In the genomic region with DNA sequence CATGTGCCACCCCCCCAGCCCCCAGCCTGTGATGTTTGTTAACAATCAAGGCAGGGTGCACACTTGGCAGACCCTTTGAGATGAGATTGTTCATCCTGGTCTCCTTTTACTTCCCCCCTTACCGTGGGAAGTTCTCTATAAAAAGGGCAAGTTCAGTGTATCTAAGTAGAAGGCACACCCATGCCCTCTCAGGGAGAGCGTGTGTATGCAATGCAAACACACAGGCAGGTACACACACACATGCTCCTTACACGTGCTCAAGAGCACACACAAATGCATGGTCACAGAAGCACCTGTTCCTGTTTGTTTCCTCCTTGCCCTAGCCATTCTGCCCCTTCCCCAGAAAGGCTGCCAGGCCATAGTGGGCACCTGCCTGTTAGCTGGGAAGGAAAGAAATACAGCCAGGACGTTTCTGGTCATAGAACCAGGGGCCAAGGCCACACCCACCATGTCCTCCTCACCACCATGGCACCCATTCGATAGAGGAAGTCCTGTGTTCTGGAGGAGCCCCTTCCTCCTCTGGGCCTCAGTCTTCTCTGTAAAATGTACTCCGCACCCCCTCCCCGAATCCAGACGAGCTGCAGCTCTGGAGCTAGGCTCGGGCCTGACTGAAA, we compare ENCODE assay signal across 1 cellular context.
TF ChIP-seq lines count a peak whose summit lies in the region.

No MANE protein-coding gene starts in this region.

TF ChIP-seq in HepG2, 621 proteins besides CTCF, POLR2A, EP300 and RAD21 (continued from another document and continues in another):
- TF ChIP-seq, protein P1, sequence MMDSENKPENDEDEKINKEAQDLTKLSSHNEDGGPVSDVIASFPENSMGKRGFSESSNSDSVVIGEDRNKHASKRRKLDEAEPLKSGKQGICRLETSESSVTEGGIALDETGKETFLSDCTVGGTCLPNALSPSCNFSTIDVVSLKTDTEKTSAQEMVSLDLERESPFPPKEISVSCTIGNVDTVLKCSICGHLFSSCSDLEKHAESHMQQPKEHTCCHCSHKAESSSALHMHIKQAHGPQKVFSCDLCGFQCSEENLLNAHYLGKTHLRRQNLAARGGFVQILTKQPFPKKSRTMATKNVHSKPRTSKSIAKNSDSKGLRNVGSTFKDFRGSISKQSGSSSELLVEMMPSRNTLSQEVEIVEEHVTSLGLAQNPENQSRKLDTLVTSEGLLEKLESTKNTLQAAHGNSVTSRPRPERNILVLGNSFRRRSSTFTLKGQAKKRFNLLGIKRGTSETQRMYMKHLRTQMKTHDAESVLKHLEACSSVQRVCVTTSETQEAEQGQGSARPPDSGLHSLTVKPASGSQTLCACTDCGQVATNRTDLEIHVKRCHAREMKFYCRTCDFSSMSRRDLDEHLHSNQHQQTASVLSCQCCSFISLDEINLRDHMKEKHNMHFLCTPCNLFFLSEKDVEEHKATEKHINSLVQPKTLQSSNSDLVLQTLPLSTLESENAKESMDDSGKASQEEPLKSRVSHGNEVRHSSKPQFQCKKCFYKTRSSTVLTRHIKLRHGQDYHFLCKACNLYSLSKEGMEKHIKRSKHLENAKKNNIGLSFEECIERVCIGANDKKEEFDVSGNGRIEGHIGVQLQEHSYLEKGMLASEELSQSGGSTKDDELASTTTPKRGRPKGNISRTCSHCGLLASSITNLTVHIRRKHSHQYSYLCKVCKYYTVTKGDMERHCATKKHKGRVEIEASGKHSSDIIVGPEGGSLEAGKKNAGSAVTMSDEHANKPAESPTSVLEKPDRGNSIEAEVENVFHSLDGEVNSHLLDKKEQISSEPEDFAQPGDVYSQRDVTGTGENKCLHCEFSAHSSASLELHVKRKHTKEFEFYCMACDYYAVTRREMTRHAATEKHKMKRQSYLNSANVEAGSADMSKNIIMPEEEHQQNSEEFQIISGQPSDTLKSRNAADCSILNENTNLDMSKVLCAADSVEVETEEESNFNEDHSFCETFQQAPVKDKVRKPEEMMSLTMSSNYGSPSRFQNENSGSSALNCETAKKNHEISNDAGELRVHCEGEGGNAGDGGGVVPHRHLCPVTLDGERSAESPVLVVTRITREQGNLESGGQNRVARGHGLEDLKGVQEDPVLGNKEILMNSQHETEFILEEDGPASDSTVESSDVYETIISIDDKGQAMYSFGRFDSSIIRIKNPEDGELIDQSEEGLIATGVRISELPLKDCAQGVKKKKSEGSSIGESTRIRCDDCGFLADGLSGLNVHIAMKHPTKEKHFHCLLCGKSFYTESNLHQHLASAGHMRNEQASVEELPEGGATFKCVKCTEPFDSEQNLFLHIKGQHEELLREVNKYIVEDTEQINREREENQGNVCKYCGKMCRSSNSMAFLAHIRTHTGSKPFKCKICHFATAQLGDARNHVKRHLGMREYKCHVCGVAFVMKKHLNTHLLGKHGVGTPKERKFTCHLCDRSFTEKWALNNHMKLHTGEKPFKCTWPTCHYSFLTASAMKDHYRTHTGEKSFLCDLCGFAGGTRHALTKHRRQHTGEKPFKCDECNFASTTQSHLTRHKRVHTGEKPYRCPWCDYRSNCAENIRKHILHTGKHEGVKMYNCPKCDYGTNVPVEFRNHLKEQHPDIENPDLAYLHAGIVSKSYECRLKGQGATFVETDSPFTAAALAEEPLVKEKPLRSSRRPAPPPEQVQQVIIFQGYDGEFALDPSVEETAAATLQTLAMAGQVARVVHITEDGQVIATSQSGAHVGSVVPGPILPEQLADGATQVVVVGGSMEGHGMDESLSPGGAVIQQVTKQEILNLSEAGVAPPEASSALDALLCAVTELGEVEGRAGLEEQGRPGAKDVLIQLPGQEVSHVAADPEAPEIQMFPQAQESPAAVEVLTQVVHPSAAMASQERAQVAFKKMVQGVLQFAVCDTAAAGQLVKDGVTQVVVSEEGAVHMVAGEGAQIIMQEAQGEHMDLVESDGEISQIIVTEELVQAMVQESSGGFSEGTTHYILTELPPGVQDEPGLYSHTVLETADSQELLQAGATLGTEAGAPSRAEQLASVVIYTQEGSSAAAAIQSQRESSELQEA (CRISPR knock-in tag; IDR thresholded peaks at IDR 0.05; ENCODE audit: not compliant biosample characterization) = no peak
- TF ChIP-seq PTBP1 (IDR thresholded peaks at IDR 0.05; ENCODE audit: low read depth, low read length, poor library complexity, severe bottlenecking) (no peak), TBX3 (IDR thresholded peaks at IDR 0.05; ENCODE audit: borderline replicate concordance) (no peak), ZNF143 (CRISPR knock-in tag; IDR thresholded peaks at IDR 0.05) (no peak), MED1 (CRISPR knock-in tag; IDR thresholded peaks at IDR 0.05) (no peak), MATR3 (CRISPR knock-in tag; IDR thresholded peaks at IDR 0.05) (no peak), ZNF543 (CRISPR knock-in tag; IDR thresholded peaks at IDR 0.05) (no peak), ZBTB43 (CRISPR knock-in tag; conservative IDR thresholded peaks at IDR 0.05) (no peak), HMG20A (CRISPR knock-in tag; IDR thresholded peaks at IDR 0.05; ENCODE audit: borderline replicate concordance) (peak; percentile 53; the same call in 1 of the 2 replicates), RAD51 (IDR thresholded peaks at IDR 0.05; ENCODE audit: borderline replicate concordance) (no peak), KIAA2018 (CRISPR knock-in tag; IDR thresholded peaks at IDR 0.05; ENCODE audit: borderline replicate concordance) (no peak), MXD4 (CRISPR knock-in tag; IDR thresholded peaks at IDR 0.05) (no peak), RFX3 (CRISPR knock-in tag; IDR thresholded peaks at IDR 0.05) (no peak), SAP130 (CRISPR knock-in tag; IDR thresholded peaks at IDR 0.05; ENCODE audit: low read depth) (0 out of 2 replicates have a peak, but pooled peaks have one; percentile 10), ZNF326 (CRISPR knock-in tag; IDR thresholded peaks at IDR 0.05; ENCODE audit: borderline replicate concordance) (no peak), MLX (CRISPR knock-in tag; IDR thresholded peaks at IDR 0.05) (peak; percentile 57; the same call in 1 of the 2 replicates), NR3C1 (CRISPR knock-in tag; IDR thresholded peaks at IDR 0.05) (no peak), ELF1 (CRISPR knock-in tag; IDR thresholded peaks at IDR 0.05) (no peak), ATF2 (CRISPR knock-in tag; IDR thresholded peaks at IDR 0.05) (no peak), GATAD2A (CRISPR knock-in tag; IDR thresholded peaks at IDR 0.05) (peak; percentile 50)
- TF ChIP-seq, protein P2, sequence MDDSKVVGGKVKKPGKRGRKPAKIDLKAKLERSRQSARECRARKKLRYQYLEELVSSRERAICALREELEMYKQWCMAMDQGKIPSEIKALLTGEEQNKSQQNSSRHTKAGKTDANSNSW (CRISPR knock-in tag; IDR thresholded peaks at IDR 0.05; ENCODE audit: borderline replicate concordance) = no peak
- TF ChIP-seq, protein P3, sequence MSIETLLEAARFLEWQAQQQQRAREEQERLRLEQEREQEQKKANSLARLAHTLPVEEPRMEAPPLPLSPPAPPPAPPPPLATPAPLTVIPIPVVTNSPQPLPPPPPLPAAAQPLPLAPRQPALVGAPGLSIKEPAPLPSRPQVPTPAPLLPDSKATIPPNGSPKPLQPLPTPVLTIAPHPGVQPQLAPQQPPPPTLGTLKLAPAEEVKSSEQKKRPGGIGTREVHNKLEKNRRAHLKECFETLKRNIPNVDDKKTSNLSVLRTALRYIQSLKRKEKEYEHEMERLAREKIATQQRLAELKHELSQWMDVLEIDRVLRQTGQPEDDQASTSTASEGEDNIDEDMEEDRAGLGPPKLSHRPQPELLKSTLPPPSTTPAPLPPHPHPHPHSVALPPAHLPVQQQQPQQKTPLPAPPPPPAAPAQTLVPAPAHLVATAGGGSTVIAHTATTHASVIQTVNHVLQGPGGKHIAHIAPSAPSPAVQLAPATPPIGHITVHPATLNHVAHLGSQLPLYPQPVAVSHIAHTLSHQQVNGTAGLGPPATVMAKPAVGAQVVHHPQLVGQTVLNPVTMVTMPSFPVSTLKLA (IDR thresholded peaks at IDR 0.05) = peak; percentile 60
